Comparison of ENCODE assay signal across 18 cellular contexts in the genomic region with DNA sequence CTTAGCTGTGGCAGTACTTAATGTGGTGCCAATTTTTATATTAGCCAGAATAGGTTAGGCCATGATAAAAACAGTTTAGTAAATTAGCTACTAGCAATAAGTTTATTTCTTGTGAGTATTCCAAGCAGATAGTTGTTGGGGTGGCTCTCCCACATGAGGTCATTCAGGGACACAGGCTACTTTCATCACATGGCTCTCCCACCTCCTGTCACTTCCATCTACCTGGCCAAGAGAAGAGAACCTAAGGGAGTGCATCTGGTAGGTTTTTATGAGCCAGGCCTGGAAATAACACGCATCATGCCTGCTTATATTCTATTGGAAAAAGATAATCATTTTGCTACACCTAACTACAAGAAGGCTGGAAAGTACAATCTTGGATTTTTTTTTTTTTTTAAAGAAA.
"Had no signal": no experiment of that assay in that cellular context is flagged by ENCODE, and none has a peak within 500 bp of the region (broad histone marks: within the 10 kb centered on the region; RNA-seq: fewer than 3 reads in every experiment).

No MANE protein-coding gene starts in this region.

- H3K4me3 ChIP-seq: coronary artery, dorsolateral prefrontal cortex, esophagus muscularis mucosa, gastroesophageal sphincter, heart left ventricle, hepatocyte, left lung, lower lobe of right lung, mucosa of descending colon had no signal

- H3K27ac Mint-ChIP-seq: mesothelial cell of epicardium, naive B cell had no signal

- ATAC-seq: foreskin keratinocyte, gastroesophageal sphincter, heart left ventricle, left cardiac atrium, left lung, left ventricle myocardium superior, lower lobe of right lung, mucosa of descending colon had no signal

- DNase-seq: dermis blood vessel endothelial cell; effector CD4-positive, alpha-beta T cell; effector memory CD4-positive, alpha-beta T cell; foreskin keratinocyte; heart left ventricle; left cardiac atrium; left lung; left ventricle myocardium superior; lower lobe of right lung; mesenchymal stem cell; mucosa of descending colon; naive B cell had no signal

- H3K4me2 ChIP-seq: hepatocyte had no signal

- H3K79me2 ChIP-seq: hepatocyte had no signal

- H3K4me1 Mint-ChIP-seq: mesothelial cell of epicardium, naive B cell had no signal

- H3K4me1 ChIP-seq: esophagus muscularis mucosa, foreskin keratinocyte, gastroesophageal sphincter, heart left ventricle, left lung, lower lobe of right lung had no signal

- H3K27ac ChIP-seq: coronary artery, esophagus muscularis mucosa, foreskin keratinocyte, gastroesophageal sphincter, heart left ventricle, hepatocyte, left lung, lower lobe of right lung had no signal

- H3K9me3 ChIP-seq: esophagus muscularis mucosa, gastroesophageal sphincter, heart left ventricle, left lung, lower lobe of right lung, mucosa of descending colon had no signal

- H3K27me3 Mint-ChIP-seq: naive B cell had no signal

- H3K27me3 ChIP-seq: dorsolateral prefrontal cortex, esophagus muscularis mucosa, foreskin keratinocyte, gastroesophageal sphincter, heart left ventricle, hepatocyte, left lung had no signal

- H2AFZ ChIP-seq: hepatocyte had no signal

- H3K4me3 Mint-ChIP-seq: mesothelial cell of epicardium, naive B cell had no signal

- H3K36me3 Mint-ChIP-seq: mesothelial cell of epicardium, naive B cell had no signal

- H3K9me3 Mint-ChIP-seq: naive B cell had no signal

- H3K36me3 ChIP-seq: esophagus muscularis mucosa, gastroesophageal sphincter, heart left ventricle, left lung, lower lobe of right lung had no signal
